In genomic region chr6:15623282-15624116, GRCh38 we compare ENCODE assay signal across 7 cellular contexts.
DNase-seq lines count a peak whose midpoint lies in the region; ATAC-seq and FAIRE-seq lines count a peak whose summit lies in the region.

No MANE protein-coding gene starts in this region.

- H3K27ac ChIP-seq in caudate nucleus (ENCODE audit: low read depth, low read length), result peak overlapping the region; percentile 64

- FAIRE-seq in GM19239 (lab: Jason Lieb, UNC), result peak; percentile 23

- no peak for DNase-seq in GM19239 (ENCODE audit: insufficient read length, low spot score)
- DNase-seq in NCI-H446 treated with DMSO at 0.1 percent for 48 hours (lab: John Stamatoyannopoulos, UW), result peak; percentile 6
- no peak for DNase-seq in caudate nucleus (lab: John Stamatoyannopoulos, UW)
- peak; percentile 67 for DNase-seq in middle frontal gyrus (ENCODE audit: extremely low spot score, low spot score)
- no peak for DNase-seq in NCI-H526 treated with DMSO at 0.1 percent for 48 hours (lab: John Stamatoyannopoulos, UW)
- DNase-seq in posterior cingulate gyrus, result no peak

- intact Hi-C loops in posterior cingulate gyrus (cut with DNase I), result loop anchor here (5.0 to 10.0 kb wide), 4 partner anchors 106 to 1499 kb away; no protein-coding TSS in a partner anchor

- ATAC-seq in HG02798 (IDR thresholded peaks at IDR 0.05; ENCODE audit: poor library complexity, unreplicated experiment), result no peak

Comparison
In these comparisons a context has a peak if more than half of its experiments do, and no peak if none do; other contexts are left out.
1. DNase-seq: peak in NCI-H446 treated with DMSO at 0.1 percent for 48 hours (single experiment) and middle frontal gyrus (single experiment); none in GM19239 (single experiment), caudate nucleus (0 of 61), NCI-H526 treated with DMSO at 0.1 percent for 48 hours (single experiment) and posterior cingulate gyrus (0 of 10).